In the genomic region with DNA sequence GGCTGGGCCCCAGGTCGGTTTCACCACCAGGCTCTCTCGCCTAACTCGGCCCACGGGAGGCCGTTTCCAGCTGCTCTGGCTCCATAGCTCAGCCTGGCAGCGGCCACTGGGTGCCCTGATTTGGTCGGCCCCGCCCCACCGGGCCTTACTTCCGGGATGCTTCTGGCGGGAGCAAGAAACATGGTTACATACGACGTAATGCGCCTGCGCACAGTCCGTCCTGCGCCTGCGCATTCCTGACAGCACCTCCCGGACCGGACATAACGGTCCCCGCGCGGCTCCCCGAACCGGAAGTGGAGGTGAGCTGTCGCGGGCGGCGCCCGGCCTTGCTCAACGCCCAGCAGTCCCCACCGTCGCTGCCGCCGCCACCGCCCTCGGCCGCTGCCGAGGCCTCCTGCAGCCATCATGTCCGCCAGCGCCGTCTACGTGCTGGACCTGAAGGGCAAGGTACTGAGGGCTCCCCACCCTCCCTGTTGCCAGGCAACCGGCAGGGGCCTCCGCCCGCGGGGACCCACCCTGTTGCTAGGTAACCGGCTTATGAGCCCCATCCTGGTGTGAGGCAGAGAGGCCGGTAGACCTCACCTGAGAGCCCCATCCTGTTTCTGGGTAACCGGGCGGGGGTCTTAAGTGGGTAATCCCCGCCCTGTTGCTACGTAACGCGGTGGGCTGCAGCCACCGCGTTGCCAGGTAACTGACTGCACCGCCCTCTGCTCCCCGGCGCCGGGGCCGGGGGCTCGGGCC, we compare ENCODE assay signal across 8 cellular contexts. TPM values are rescaled to one million over a fixed set of nuclear protein-coding genes. Genes with fewer than 3 reads are reported as not detected.
DNase-seq lines count a peak whose midpoint lies in the region; ATAC-seq, FAIRE-seq and TF ChIP-seq lines count a peak whose summit lies in the region.

A gene (plus strand): TSS at position 290 of the 741 bp plus-strand sequence. CDS start 116 bp downstream, at position 406.

- peaks cover 10% of the 10 kb centered on the region for H3K79me2 ChIP-seq in OCI-LY1 (ENCODE audit: insufficient read depth, low read length)
- H3K79me2 ChIP-seq in endothelial cell of umbilical vein (ENCODE audit: control insufficient read depth, insufficient read depth, low read length), result peaks cover 46% of the 10 kb centered on the region

- H3K4me3 Mint-ChIP-seq in Calu3 (ENCODE audit: low read depth, unreplicated experiment), result peak within 1 kb of the TSS; percentile 81

- no peaks in the 10 kb centered on the region for H3K9me1 ChIP-seq in endothelial cell of umbilical vein (replicated peaks; ENCODE audit: control insufficient read depth, extremely low read depth, insufficient read depth, low read length)

- dilution Hi-C loops in endothelial cell of umbilical vein (cut with MboI; ENCODE audit: extremely low pct_ligation_motif_present, low sequenced_read_pairs), result no loop called here

- intact Hi-C loops in Calu3 (cut with micrococcal nuclease; ENCODE audit: unreplicated experiment), result no loop called here
- intact Hi-C loops in endothelial cell of umbilical vein (cut with micrococcal nuclease), result loop anchor here (1.0 to 5.0 kb wide), 4 partner anchors 12 to 361 kb away; a partner anchor contains a TSS

- peaks cover 16% of the 10 kb centered on the region for H3K4me1 Mint-ChIP-seq in Calu3 (ENCODE audit: low read depth, unreplicated experiment)

- no peaks in the 10 kb centered on the region for H4K20me1 ChIP-seq in OCI-LY1 (ENCODE audit: insufficient read depth, low read length)
- no peaks in the 10 kb centered on the region for H4K20me1 ChIP-seq in endothelial cell of umbilical vein (replicated peaks; ENCODE audit: control insufficient read depth, extremely low read depth, insufficient read depth, low read length)

- H3F3A ChIP-seq in OCI-LY1 (ENCODE audit: insufficient read depth, low read length), result no peaks in the 10 kb centered on the region

- H2AFZ ChIP-seq in OCI-LY1 (ENCODE audit: low read length) (no peak within 1 kb of the TSS), endothelial cell of umbilical vein (ENCODE audit: low read depth, low read length) (peak within 1 kb of the TSS; percentile 88)

- H3K9ac ChIP-seq in HUES64 (ENCODE audit: low read depth, low read length) (peak within 1 kb of the TSS; percentile 75), OCI-LY1 (ENCODE audit: low read length) (peak within 1 kb of the TSS; percentile 70), endothelial cell of umbilical vein (replicated peaks; ENCODE audit: extremely low read depth, insufficient read depth, low read length) (peak within 1 kb of the TSS; percentile 95)

- H3K4me1 ChIP-seq in HUES64 (ENCODE audit: insufficient read depth, low read length) (peaks cover 5% of the 10 kb centered on the region; the same call in 1 of the 2 replicates), OCI-LY1 (ENCODE audit: insufficient read depth, low read length, severe bottlenecking) (peaks cover 32% of the 10 kb centered on the region), endothelial cell of umbilical vein (ENCODE audit: control insufficient read depth, extremely low read depth, insufficient read depth, low read length) (peaks cover 21% of the 10 kb centered on the region)

- WGBS in HUES64, result under 1% methylated on average over 64 of the region's 64 CpGs

- TF ChIP-seq CTCF in Calu3 (IDR thresholded peaks at IDR 0.05; ENCODE audit: unreplicated experiment) (no peak), OCI-LY1 (IDR thresholded peaks at IDR 0.05; ENCODE audit: low read length) (no peak; the same call in 1 of the 2 replicates), endothelial cell of umbilical vein (IDR thresholded peaks at IDR 0.05; ENCODE audit: extremely low read depth in 1 of 2, insufficient read depth in 1 of 2, low read depth in 1 of 2, low read length in 2 of 2) (no peak)

- H3K36me3 ChIP-seq in HUES64 (ENCODE audit: insufficient read depth, low read length) (no peaks in the 10 kb centered on the region), OCI-LY1 (ENCODE audit: insufficient read depth, low read length) (peaks cover 7% of the 10 kb centered on the region; the same call in 1 of the 2 replicates), endothelial cell of umbilical vein (ENCODE audit: control insufficient read depth in 2 of 2, extremely low read depth in 1 of 2, insufficient read depth in 2 of 2, low read length in 2 of 2) (peaks cover 0 to 7% of the 10 kb centered on the region in 2 experiments)

- H3K9me3 ChIP-seq in HUES64 (ENCODE audit: insufficient read depth, low read depth, low read length) (no peaks in the 10 kb centered on the region), OCI-LY1 (ENCODE audit: low read length) (no peaks in the 10 kb centered on the region), endothelial cell of umbilical vein (replicated peaks; ENCODE audit: control insufficient read depth, insufficient read depth, low read length) (no peaks in the 10 kb centered on the region)

- peak within 1 kb of the TSS; percentile 51 for H3K27ac ChIP-seq in HUES64 (ENCODE audit: low read depth, low read length)
- H3K27ac ChIP-seq in OCI-LY1 (ENCODE audit: low read depth, low read length, poor library complexity, severe bottlenecking), result peak within 1 kb of the TSS; percentile 53
- H3K27ac ChIP-seq in endothelial cell of umbilical vein (ENCODE audit: insufficient read depth, low read depth, low read length), result peak within 1 kb of the TSS; percentile 81

- CTCF ChIA-PET in Calu3 (lab: Charles Lee), result interaction anchor here (0.6 to 1.2 kb wide), 6 partner anchors 10 to 212 kb away, joined by 3 to 4 read pairs (median 3); a partner anchor contains a TSS
- CTCF ChIA-PET in endothelial cell of umbilical vein (lab: Charles Lee), result interaction anchor here (1.0 to 1.4 kb wide), 6 partner anchors 12 to 571 kb away, joined by 3 to 7 read pairs (median 3); no protein-coding TSS in a partner anchor

- no peaks in the 10 kb centered on the region for H3K27me3 Mint-ChIP-seq in Calu3 (ENCODE audit: unreplicated experiment)

- peak within 1 kb of the TSS; percentile 94 for H3K4me3 ChIP-seq in HUES64 (ENCODE audit: low read length)
- H3K4me3 ChIP-seq in OCI-LY1 (ENCODE audit: low read depth, low read length, poor library complexity, severe bottlenecking), result peak within 1 kb of the TSS; percentile 89
- peak within 1 kb of the TSS; percentile 95 to 96 (median 95) for H3K4me3 ChIP-seq in endothelial cell of umbilical vein (replicated peaks in 1 of 3; ENCODE audit: insufficient read depth in 1 of 3, low read depth in 1 of 3, low read length in 3 of 3)

- ATAC-seq in GM21447 (IDR thresholded peaks at IDR 0.05; ENCODE audit: unreplicated experiment), result peak; percentile 85

- FAIRE-seq in endothelial cell of umbilical vein (lab: Jason Lieb, UNC), result peak; percentile 89

- POLR2A ChIA-PET in endothelial cell of umbilical vein (lab: Charles Lee), result interaction anchor here (0.5 to 2.0 kb wide), 2 partner anchors 12 to 153 kb away, joined by 4 to 12 read pairs; a partner anchor contains a TSS

- peak within 1 kb of the TSS; percentile 86 for H3K27ac Mint-ChIP-seq in Calu3 (ENCODE audit: unreplicated experiment)

- TF ChIP-seq POLR2A in endothelial cell of umbilical vein (IDR thresholded peaks at IDR 0.05; ENCODE audit: low read depth, low read length), result peak; percentile 88

- peak within 1 kb of the TSS; percentile 75 for H3K4me2 ChIP-seq in OCI-LY1 (ENCODE audit: low read length)
- H3K4me2 ChIP-seq in endothelial cell of umbilical vein (ENCODE audit: insufficient read depth, low read length), result peak within 1 kb of the TSS; percentile 99

- peaks cover 28% of the 10 kb centered on the region for H3K36me3 Mint-ChIP-seq in Calu3 (ENCODE audit: insufficient read depth, unreplicated experiment)

- H3K9me3 Mint-ChIP-seq in Calu3 (ENCODE audit: low read depth, unreplicated experiment), result no peaks in the 10 kb centered on the region

- DNase-seq in Calu3, result peak; percentile 96
- DNase-seq in activated CD8-positive, alpha-beta memory T cell treated with anti-CD3 and anti-CD28 coated beads, Interleukin-2, amount 50 U/mL, for 48 hours, result peak; percentile 99
- peak; percentile 98 for DNase-seq in endothelial cell of umbilical vein (ENCODE audit: low read depth, low spot score)
- DNase-seq in middle frontal gyrus (ENCODE audit: extremely low spot score, low spot score), result peak; percentile 96
- DNase-seq in stimulated activated CD8-positive, alpha-beta memory T cell treated with anti-CD3 and anti-CD28 coated beads, Interleukin-2, amount 100 ng/mL, for 48 hours (ENCODE audit: low read depth in 2 of 2), result peak; percentile 98 to 99

- H3K27me3 ChIP-seq in HUES64 (ENCODE audit: insufficient read depth, low read length) (no peaks in the 10 kb centered on the region), OCI-LY1 (ENCODE audit: insufficient read depth, low read length) (no peaks in the 10 kb centered on the region), endothelial cell of umbilical vein (ENCODE audit: control insufficient read depth in 2 of 2, insufficient read depth in 2 of 2, low read length in 2 of 2) (no peaks in the 10 kb centered on the region)

- BruUV-seq in Calu3 (replicated peaks; lab: Mats Ljungman, UMichigan), result no TSS peak
- no TSS peak for BruUV-seq in endothelial cell of umbilical vein (replicated peaks; lab: Mats Ljungman, UMichigan)

- H3K9me2 ChIP-seq in OCI-LY1 (ENCODE audit: low read depth, low read length), result no peaks in the 10 kb centered on the region

TF ChIP-seq in endothelial cell of umbilical vein, 7 proteins besides CTCF, POLR2A, EP300 and RAD21:
- TF ChIP-seq JUN (IDR thresholded peaks at IDR 0.05; ENCODE audit: borderline replicate concordance, insufficient read depth, insufficient read length, low read depth) (no peak), POLR2AphosphoS5 (IDR thresholded peaks at IDR 0.05; ENCODE audit: insufficient read depth, low read depth, low read length) (peak; percentile 77)
- TF ChIP-seq, protein P1, sequence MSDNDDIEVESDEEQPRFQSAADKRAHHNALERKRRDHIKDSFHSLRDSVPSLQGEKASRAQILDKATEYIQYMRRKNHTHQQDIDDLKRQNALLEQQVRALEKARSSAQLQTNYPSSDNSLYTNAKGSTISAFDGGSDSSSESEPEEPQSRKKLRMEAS (IDR thresholded peaks at IDR 0.05; ENCODE audit: insufficient read depth, insufficient read length), result peak; percentile 45

RNA-seq across cellular contexts. Expression of the gene that starts here (rescaled TPM):
- total RNA-seq in Calu3 (2022), result 28.7 and 31.5 TPM in 2 replicates
- 50.6 TPM for polyA plus RNA-seq in HUES64 (2013, experiment 1 of 2)
- polyA plus RNA-seq in HUES64 (2013, experiment 2 of 2), result 51.2 TPM
- total RNA-seq in endothelial cell of umbilical vein, result 114 and 129 TPM in 2 replicates
- polyA plus RNA-seq in endothelial cell of umbilical vein, result 99.3 and 110 TPM in 2 replicates
- polyA plus RNA-seq in endothelial cell of umbilical vein (2011; cell fraction: cytosol; rRNA removed), result 93.9 and 94.1 TPM in 2 replicates
- polyA plus RNA-seq in endothelial cell of umbilical vein (2011; cell fraction: nucleus; rRNA removed), result 109 and 124 TPM in 2 replicates
- polyA plus RNA-seq in endothelial cell of umbilical vein (2012), result 109 and 110 TPM in 2 replicates
- polyA minus RNA-seq in endothelial cell of umbilical vein, result 95.0 and 112 TPM in 2 replicates
- 43.0 TPM for polyA minus RNA-seq in endothelial cell of umbilical vein (2011; cell fraction: cytosol; rRNA and poly(A)+ RNA removed)
- 61.8 and 77.6 TPM in 2 replicates for polyA minus RNA-seq in endothelial cell of umbilical vein (2011; cell fraction: nucleus; rRNA and poly(A)+ RNA removed)

Comparison
In these comparisons a context has a peak if more than half of its experiments do, and no peak if none do; other contexts are left out.
1. Peak in every context shown above with its lines: DNase-seq, ATAC-seq, H3K4me3 ChIP-seq and H3K27ac ChIP-seq.